ENCODE assay signal across 14 cellular contexts in the genomic region with DNA sequence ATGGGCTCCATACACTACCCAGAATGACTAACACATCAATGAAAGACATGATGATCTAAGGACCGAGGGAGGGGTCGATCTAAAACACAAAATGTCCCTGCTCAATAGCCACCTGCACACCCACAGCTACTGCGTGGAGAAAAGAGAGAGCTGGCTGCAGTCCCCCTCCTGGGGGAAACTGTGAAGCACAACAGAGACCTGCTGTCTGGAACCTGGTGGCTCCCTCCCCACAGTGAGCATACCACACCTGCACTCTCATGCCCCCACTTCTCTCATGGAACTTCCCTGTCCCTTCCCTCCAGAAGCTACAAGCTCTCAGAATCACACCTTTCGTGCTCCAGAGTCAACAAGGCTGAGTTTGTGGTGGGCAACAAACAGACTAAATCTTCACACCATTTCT.
"Had no signal": no experiment of that assay in that cellular context is flagged by ENCODE, and none has a peak within 500 bp of the region (broad histone marks: within the 10 kb centered on the region; RNA-seq: fewer than 3 reads in every experiment).

No MANE protein-coding gene starts in this region.

- H3K9me3 ChIP-seq: lower lobe of right lung had no signal

- H3K4me1 Mint-ChIP-seq: stimulated activated effector memory CD8-positive, alpha-beta T cell treated with anti-CD3 and anti-CD28 coated beads, Interleukin-12 subunit alpha, Interleukin-12 subunit beta, amount 100 ng/mL, for 72 hours had no signal

- H3K27ac Mint-ChIP-seq: activated naive CD8-positive, alpha-beta T cell treated with anti-CD3 and anti-CD28 coated beads, Interleukin-2, amount 10 ng/mL, durations not matched to agents 7 days and 5 days; stimulated activated effector memory CD8-positive, alpha-beta T cell treated with anti-CD3 and anti-CD28 coated beads, Interleukin-12 subunit alpha, Interleukin-12 subunit beta, amount 100 ng/mL, for 72 hours had no signal

- H3K4me1 ChIP-seq: lower lobe of right lung had no signal

- H3K36me3 Mint-ChIP-seq: activated naive CD8-positive, alpha-beta T cell treated with anti-CD3 and anti-CD28 coated beads, Interleukin-2, amount 10 ng/mL, durations not matched to agents 7 days and 5 days; stimulated activated effector memory CD8-positive, alpha-beta T cell treated with anti-CD3 and anti-CD28 coated beads, Interleukin-12 subunit alpha, Interleukin-12 subunit beta, amount 100 ng/mL, for 72 hours had no signal

- H3K36me3 ChIP-seq: lower lobe of right lung had no signal

- ATAC-seq: left colon; lower lobe of right lung; stimulated activated effector memory CD8-positive, alpha-beta T cell treated with anti-CD3 and anti-CD28 coated beads, Interleukin-12 subunit alpha, Interleukin-12 subunit beta, amount 100 ng/mL, for 72 hours had no signal

- FAIRE-seq: islet of Langerhans, TTC549, urothelium cell line had no signal

- H3K27me3 Mint-ChIP-seq: activated naive CD8-positive, alpha-beta T cell treated with anti-CD3 and anti-CD28 coated beads, Interleukin-2, amount 10 ng/mL, durations not matched to agents 7 days and 5 days had no signal

- H3K4me3 Mint-ChIP-seq: activated naive CD8-positive, alpha-beta T cell treated with anti-CD3 and anti-CD28 coated beads, Interleukin-2, amount 10 ng/mL, durations not matched to agents 7 days and 5 days; stimulated activated effector memory CD8-positive, alpha-beta T cell treated with anti-CD3 and anti-CD28 coated beads, Interleukin-12 subunit alpha, Interleukin-12 subunit beta, amount 100 ng/mL, for 72 hours had no signal

- H3K4me3 ChIP-seq: lower lobe of right lung had no signal

- H3K27ac ChIP-seq: lower lobe of right lung had no signal

- DNase-seq: activated CD4-positive, alpha-beta T cell treated with anti-CD3 and anti-CD28 coated beads, Interleukin-2, amount 50 U/mL, for 1 hour; activated CD4-positive, CD25-positive, alpha-beta regulatory T cell; activated naive CD4-positive, alpha-beta T cell; activated naive CD8-positive, alpha-beta T cell treated with anti-CD3 and anti-CD28 coated beads, Interleukin-2, amount 10 ng/mL, durations not matched to agents 7 days and 5 days; effector CD8-positive, alpha-beta T cell; foreskin melanocyte; head of caudate nucleus; left colon; lower lobe of right lung; midbrain had no signal
